Comparison of ENCODE assay signal across 21 cellular contexts in the genomic region with DNA sequence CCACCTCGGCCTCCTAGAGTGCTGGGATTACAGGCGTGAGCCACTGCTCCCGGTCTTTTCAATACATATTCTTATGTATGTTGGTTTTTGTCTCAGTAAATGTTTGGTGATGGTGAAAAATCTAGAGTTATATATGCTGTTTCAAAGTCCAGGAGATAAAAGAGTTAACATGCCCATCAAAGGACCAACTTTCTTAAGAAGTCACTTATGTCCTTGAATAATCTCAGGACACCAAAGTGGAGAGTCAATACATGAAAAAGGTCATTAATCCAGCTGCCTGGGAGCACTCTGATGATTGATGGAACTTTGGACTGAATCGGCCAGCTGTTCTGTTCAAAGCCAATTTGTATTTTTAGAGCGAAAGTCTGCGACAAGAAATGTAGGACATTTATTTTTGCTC.
"Had no signal": no experiment of that assay in that cellular context is flagged by ENCODE, and none has a peak within 500 bp of the region (broad histone marks: within the 10 kb centered on the region; RNA-seq: fewer than 3 reads in every experiment).

No MANE protein-coding gene starts in this region.

- DNase-seq: Karpas-422, KG1, MG63, NCI-H1105, NCI-H1436 treated with DMSO at 0.1 percent for 48 hours, NCI-H1694, NCI-H187 treated with DMSO at 0.1 percent for 48 hours, NCI-H2029 treated with DMSO at 0.1 percent for 48 hours, NCI-H2171 treated with DMSO at 0.1 percent for 48 hours, NCI-H345, NCI-H446 treated with DMSO at 0.1 percent for 48 hours, NCI-H510A treated with DMSO at 0.1 percent for 48 hours, NCI-H526, Right ventricle myocardium superior, RPMI8226, SIG-M5 had no signal

- H3K27me3 ChIP-seq: MG63, SJSA1 had no signal

- H3K4me3 ChIP-seq: MG63, SJSA1, SK-N-MC had no signal

- FAIRE-seq: HTR-8/SVneo, RCC 7860 had no signal

- H3K27ac ChIP-seq: HL-60, SJSA1, SK-N-MC had no signal

- H3K36me3 ChIP-seq: MG63, SJSA1 had no signal

- H3K9me3 ChIP-seq: MG63, SJSA1 had no signal
